ENCODE assay signal across 1 cellular context in the genomic region with DNA sequence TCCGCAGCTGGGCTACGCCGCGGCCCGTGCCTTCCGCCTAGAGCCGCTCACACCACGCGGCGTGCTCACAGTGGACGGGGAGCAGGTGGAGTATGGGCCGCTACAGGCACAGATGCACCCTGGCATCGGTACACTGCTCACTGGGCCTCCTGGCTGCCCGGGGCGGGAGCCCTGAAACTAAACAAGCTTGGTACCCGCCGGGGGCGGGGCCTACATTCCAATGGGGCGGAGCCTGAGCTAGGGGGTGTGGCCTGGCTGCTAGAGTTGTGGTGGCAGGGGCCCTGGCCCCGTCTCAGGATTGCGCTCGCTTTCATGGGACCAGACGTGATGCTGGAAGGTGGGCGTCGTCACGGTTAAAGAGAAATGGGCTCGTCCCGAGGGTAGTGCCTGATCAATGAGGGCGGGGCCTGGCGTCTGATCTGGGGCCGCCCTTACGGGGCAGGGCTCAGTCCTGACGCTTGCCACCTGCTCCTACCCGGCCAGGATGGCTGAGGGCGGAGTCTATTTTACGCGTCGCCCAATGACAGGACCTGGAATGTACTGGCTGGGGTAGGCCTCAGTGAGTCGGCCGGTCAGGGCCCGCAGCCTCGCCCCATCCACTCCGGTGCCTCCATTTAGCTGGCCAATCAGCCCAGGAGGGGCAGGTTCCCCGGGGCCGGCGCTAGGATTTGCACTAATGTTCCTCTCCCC.
TF ChIP-seq lines count a peak whose summit lies in the region.

No MANE protein-coding gene starts in this region.

TF ChIP-seq in K562, 482 proteins besides CTCF, POLR2A, EP300 and RAD21:
- TF ChIP-seq, protein P1, sequence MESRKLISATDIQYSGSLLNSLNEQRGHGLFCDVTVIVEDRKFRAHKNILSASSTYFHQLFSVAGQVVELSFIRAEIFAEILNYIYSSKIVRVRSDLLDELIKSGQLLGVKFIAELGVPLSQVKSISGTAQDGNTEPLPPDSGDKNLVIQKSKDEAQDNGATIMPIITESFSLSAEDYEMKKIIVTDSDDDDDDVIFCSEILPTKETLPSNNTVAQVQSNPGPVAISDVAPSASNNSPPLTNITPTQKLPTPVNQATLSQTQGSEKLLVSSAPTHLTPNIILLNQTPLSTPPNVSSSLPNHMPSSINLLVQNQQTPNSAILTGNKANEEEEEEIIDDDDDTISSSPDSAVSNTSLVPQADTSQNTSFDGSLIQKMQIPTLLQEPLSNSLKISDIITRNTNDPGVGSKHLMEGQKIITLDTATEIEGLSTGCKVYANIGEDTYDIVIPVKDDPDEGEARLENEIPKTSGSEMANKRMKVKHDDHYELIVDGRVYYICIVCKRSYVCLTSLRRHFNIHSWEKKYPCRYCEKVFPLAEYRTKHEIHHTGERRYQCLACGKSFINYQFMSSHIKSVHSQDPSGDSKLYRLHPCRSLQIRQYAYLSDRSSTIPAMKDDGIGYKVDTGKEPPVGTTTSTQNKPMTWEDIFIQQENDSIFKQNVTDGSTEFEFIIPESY (CRISPR knock-in tag; IDR thresholded peaks at IDR 0.05): peak; percentile 95
- TF ChIP-seq ZFX (CRISPR knock-in tag; IDR thresholded peaks at IDR 0.05) (0 out of 2 replicates have a peak, but pooled peaks have one; percentile 20), HNRNPL (IDR thresholded peaks at IDR 0.05; ENCODE audit: low read depth, low read length) (0 out of 2 replicates have a peak, but pooled peaks have one; percentile 39), SP1 (CRISPR knock-in tag; IDR thresholded peaks at IDR 0.05) (0 out of 2 replicates have a peak, but pooled peaks have one; percentile 27), POLR2B (IDR thresholded peaks at IDR 0.05; ENCODE audit: low read depth, partially characterized antibody) (peak; percentile 14), FIP1L1 (IDR thresholded peaks at IDR 0.05; ENCODE audit: low read depth, low read length, poor library complexity, severe bottlenecking) (peak; percentile 50), ZNF146 (CRISPR knock-in tag; IDR thresholded peaks at IDR 0.05; ENCODE audit: unreplicated experiment) (no peak), KLF16 (IDR thresholded peaks at IDR 0.05) (no peak), RBFOX2 (IDR thresholded peaks at IDR 0.05; ENCODE audit: low read depth, low read length) (peak; percentile 45), POLR2G (IDR thresholded peaks at IDR 0.05; ENCODE audit: low read depth, low read length) (peak; percentile 64)
- TF ChIP-seq, protein P2, sequence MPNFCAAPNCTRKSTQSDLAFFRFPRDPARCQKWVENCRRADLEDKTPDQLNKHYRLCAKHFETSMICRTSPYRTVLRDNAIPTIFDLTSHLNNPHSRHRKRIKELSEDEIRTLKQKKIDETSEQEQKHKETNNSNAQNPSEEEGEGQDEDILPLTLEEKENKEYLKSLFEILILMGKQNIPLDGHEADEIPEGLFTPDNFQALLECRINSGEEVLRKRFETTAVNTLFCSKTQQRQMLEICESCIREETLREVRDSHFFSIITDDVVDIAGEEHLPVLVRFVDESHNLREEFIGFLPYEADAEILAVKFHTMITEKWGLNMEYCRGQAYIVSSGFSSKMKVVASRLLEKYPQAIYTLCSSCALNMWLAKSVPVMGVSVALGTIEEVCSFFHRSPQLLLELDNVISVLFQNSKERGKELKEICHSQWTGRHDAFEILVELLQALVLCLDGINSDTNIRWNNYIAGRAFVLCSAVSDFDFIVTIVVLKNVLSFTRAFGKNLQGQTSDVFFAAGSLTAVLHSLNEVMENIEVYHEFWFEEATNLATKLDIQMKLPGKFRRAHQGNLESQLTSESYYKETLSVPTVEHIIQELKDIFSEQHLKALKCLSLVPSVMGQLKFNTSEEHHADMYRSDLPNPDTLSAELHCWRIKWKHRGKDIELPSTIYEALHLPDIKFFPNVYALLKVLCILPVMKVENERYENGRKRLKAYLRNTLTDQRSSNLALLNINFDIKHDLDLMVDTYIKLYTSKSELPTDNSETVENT (CRISPR knock-in tag; IDR thresholded peaks at IDR 0.05): 0 out of 2 replicates have a peak, but pooled peaks have one; percentile 31
- TF ChIP-seq, protein P3, sequence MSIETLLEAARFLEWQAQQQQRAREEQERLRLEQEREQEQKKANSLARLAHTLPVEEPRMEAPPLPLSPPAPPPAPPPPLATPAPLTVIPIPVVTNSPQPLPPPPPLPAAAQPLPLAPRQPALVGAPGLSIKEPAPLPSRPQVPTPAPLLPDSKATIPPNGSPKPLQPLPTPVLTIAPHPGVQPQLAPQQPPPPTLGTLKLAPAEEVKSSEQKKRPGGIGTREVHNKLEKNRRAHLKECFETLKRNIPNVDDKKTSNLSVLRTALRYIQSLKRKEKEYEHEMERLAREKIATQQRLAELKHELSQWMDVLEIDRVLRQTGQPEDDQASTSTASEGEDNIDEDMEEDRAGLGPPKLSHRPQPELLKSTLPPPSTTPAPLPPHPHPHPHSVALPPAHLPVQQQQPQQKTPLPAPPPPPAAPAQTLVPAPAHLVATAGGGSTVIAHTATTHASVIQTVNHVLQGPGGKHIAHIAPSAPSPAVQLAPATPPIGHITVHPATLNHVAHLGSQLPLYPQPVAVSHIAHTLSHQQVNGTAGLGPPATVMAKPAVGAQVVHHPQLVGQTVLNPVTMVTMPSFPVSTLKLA (conservative IDR thresholded peaks at IDR 0.05): no peak
TF ChIP-seq in K562: peak in this region for 9.
